Comparison of ENCODE assay signal across 8 cellular contexts in genomic region chrX:23668335-23668734, GRCh38. TPM values are rescaled to one million over a fixed set of nuclear protein-coding genes. Genes with fewer than 3 reads are reported as not detected.
DNase-seq lines count a peak whose midpoint lies in the region; ATAC-seq lines count a peak whose summit lies in the region.

No MANE protein-coding gene starts in this region.

- WGBS in GM23248 (ENCODE audit: low coverage in 1 of 2, low lambda C conversion rate in 2 of 2, missing lambda C conversion rate in 2 of 2), 2 experiments = 0 to 3% methylated on average over 3 of the region's 3 CpGs
- 0% methylated on average over 3 of the region's 3 CpGs for WGBS in right cardiac atrium

- no peak for DNase-seq in CD8-positive, alpha-beta memory T cell
- peak; percentile 29 for DNase-seq in GM23248
- no peak for DNase-seq in SK-N-MC (ENCODE audit: low read depth, low spot score)
- DNase-seq in right cardiac atrium = no peak
- no peak for DNase-seq in NCI-H1048 (lab: John Stamatoyannopoulos, UW)
- no peak for DNase-seq in anterior cingulate cortex (lab: John Stamatoyannopoulos, UW)
- no peak for DNase-seq in mucosa of gallbladder (ENCODE audit: low spot score)

- no peaks in the 10 kb centered on the region for H4K20me1 ChIP-seq in GM23248 (ENCODE audit: insufficient read depth)

- peak overlapping the region; percentile 93 for H3K9ac ChIP-seq in GM23248
- H3K9ac ChIP-seq in SK-N-MC (ENCODE audit: insufficient read length) = peak overlapping the region; percentile 90
- H3K9ac ChIP-seq in subcutaneous abdominal adipose tissue (ENCODE audit: low read length in 5 of 5) = no peak overlapping the region

- ATAC-seq in right cardiac atrium = no peak

- H3K27ac Mint-ChIP-seq in CD8-positive, alpha-beta memory T cell = peak overlapping the region in 6 of 8 donors; percentile 70 to 95 (median 90)

- intact Hi-C loops in right cardiac atrium (cut with DNase I) = no loop called here

- peak overlapping the region; percentile 89 for H3K4me2 ChIP-seq in GM23248 (ENCODE audit: unreplicated experiment)

- H3K27me3 ChIP-seq in CD8-positive, alpha-beta memory T cell (ENCODE audit: insufficient read depth, low read length, poor library complexity, severe bottlenecking) = no peaks in the 10 kb centered on the region
- H3K27me3 ChIP-seq in GM23248 (replicated peaks; ENCODE audit: insufficient read depth) = no peaks in the 10 kb centered on the region
- no peaks in the 10 kb centered on the region for H3K27me3 ChIP-seq in right cardiac atrium (ENCODE audit: control insufficient read depth, insufficient read depth)
- H3K27me3 ChIP-seq in subcutaneous abdominal adipose tissue (ENCODE audit: control insufficient read depth in 5 of 5, insufficient read depth in 4 of 5, low read length in 5 of 5) = peaks cover 0 to 3% (median 0%) of the 10 kb centered on the region in 5 donors

- peaks cover 0 to 22% (median 3%) of the 10 kb centered on the region in 3 donors for H3K36me3 Mint-ChIP-seq in CD8-positive, alpha-beta memory T cell

- H3K4me3 ChIP-seq in CD8-positive, alpha-beta memory T cell (ENCODE audit: low read length) = peak overlapping the region; percentile 68
- H3K4me3 ChIP-seq in GM23248 (peak overlapping the region; percentile 84), SK-N-MC (peak overlapping the region; percentile 86), right cardiac atrium (ENCODE audit: low read length) (peak overlapping the region; percentile 82), subcutaneous abdominal adipose tissue (ENCODE audit: low read depth in 1 of 5, low read length in 5 of 5) (peak overlapping the region; percentile 60 to 77 (median 75))

- H3K27ac ChIP-seq in CD8-positive, alpha-beta memory T cell (ENCODE audit: low read depth, low read length) = peak overlapping the region; percentile 61
- H3K27ac ChIP-seq in GM23248 = peak overlapping the region; percentile 72
- no peak overlapping the region for H3K27ac ChIP-seq in SK-N-MC
- no peak overlapping the region for H3K27ac ChIP-seq in right cardiac atrium (ENCODE audit: low read length)
- no peak overlapping the region for H3K27ac ChIP-seq in subcutaneous abdominal adipose tissue (ENCODE audit: low read depth, low read length)

- peaks cover 46% of the 10 kb centered on the region for H3K79me2 ChIP-seq in GM23248 (ENCODE audit: insufficient read depth)

- H3K4me1 Mint-ChIP-seq in CD8-positive, alpha-beta memory T cell = peaks cover 9 to 20% (median 16%) of the 10 kb centered on the region in 3 donors

- H3K36me3 ChIP-seq in CD8-positive, alpha-beta memory T cell (ENCODE audit: insufficient read depth, low read length) = no peaks in the 10 kb centered on the region
- peaks cover 9% of the 10 kb centered on the region; the same call in 1 of the 2 replicates for H3K36me3 ChIP-seq in GM23248 (ENCODE audit: low read depth)
- peaks cover 22% of the 10 kb centered on the region for H3K36me3 ChIP-seq in SK-N-MC (ENCODE audit: insufficient read depth, low read length)
- H3K36me3 ChIP-seq in subcutaneous abdominal adipose tissue (ENCODE audit: control insufficient read depth in 5 of 5, insufficient read depth in 5 of 5, low read length in 5 of 5) = no peaks in the 10 kb centered on the region

- peak overlapping the region; percentile 88 to 94 (median 91) for H3K4me3 Mint-ChIP-seq in CD8-positive, alpha-beta memory T cell

- H3K27me3 Mint-ChIP-seq in CD8-positive, alpha-beta memory T cell = peaks cover 0 to 1% of the 10 kb centered on the region in 2 donors

- no peaks in the 10 kb centered on the region for H3K9me3 ChIP-seq in CD8-positive, alpha-beta memory T cell (ENCODE audit: low read length)
- H3K9me3 ChIP-seq in GM23248 (ENCODE audit: low read depth) (no peaks in the 10 kb centered on the region), SK-N-MC (ENCODE audit: low read depth, low read length) (no peaks in the 10 kb centered on the region), right cardiac atrium (ENCODE audit: control insufficient read depth, low read length) (no peaks in the 10 kb centered on the region), subcutaneous abdominal adipose tissue (ENCODE audit: control insufficient read depth in 5 of 5, low read length in 5 of 5) (no peaks in the 10 kb centered on the region)

- CTCF ChIA-PET in CD8-positive, alpha-beta memory T cell (lab: Charles Lee) = no interaction called here

- 0 out of 2 replicates have a peak, but pooled peaks cover under 1% of the 10 kb centered on the region for H3F3A ChIP-seq in GM23248 (ENCODE audit: insufficient read depth)

- H3K9me2 ChIP-seq in GM23248 (ENCODE audit: insufficient read depth) = no peaks in the 10 kb centered on the region

- H3K9me3 Mint-ChIP-seq in CD8-positive, alpha-beta memory T cell = no peaks in the 10 kb centered on the region

- POLR2A ChIA-PET in CD8-positive, alpha-beta memory T cell (lab: Charles Lee) = interaction anchor here (1.1 to 1.5 kb wide), 2 partner anchors 115 to 357 kb away, joined by 3 to 8 read pairs; partner anchors contain the start of gene SAT1

- no peaks in the 10 kb centered on the region for H3K4me1 ChIP-seq in CD8-positive, alpha-beta memory T cell (ENCODE audit: insufficient read depth, low read length)
- peaks cover 8% of the 10 kb centered on the region for H3K4me1 ChIP-seq in GM23248 (ENCODE audit: insufficient read depth)
- H3K4me1 ChIP-seq in right cardiac atrium (ENCODE audit: control insufficient read depth, insufficient read depth, low read length) = no peaks in the 10 kb centered on the region
- peaks cover 0 to 17% (median 7%) of the 10 kb centered on the region in 5 donors for H3K4me1 ChIP-seq in subcutaneous abdominal adipose tissue (ENCODE audit: control insufficient read depth in 5 of 5, insufficient read depth in 5 of 5, low read length in 5 of 5)

- in situ Hi-C loops in GM23248 (cut with MboI) = no loop called here

- peak overlapping the region; percentile 73 for H2AFZ ChIP-seq in GM23248

RNA-seq across cellular contexts. Expression of gene PRDX4, which starts 1.0 kb away (rescaled TPM):
- 10 to 100 TPM; 59.5 to 61.4 TPM for total RNA-seq in CD8-positive, alpha-beta memory T cell
- 46.7 TPM for polyA plus RNA-seq in CD8-positive, alpha-beta memory T cell
- total RNA-seq in GM23248 (2014; rRNA removed; shearing (Covaris generic)) = 447 and 571 TPM in 2 replicates
- polyA plus RNA-seq in GM23248 (2016; fragmentation: Nextera tagmentation; extraction: Ambion mirVana) (679 and 696 TPM in 2 replicates), right cardiac atrium (88.4 TPM)
- total RNA-seq in right cardiac atrium (10 to 100 TPM; 71.9 to 83.6 (median 78.0) TPM), mucosa of gallbladder (77.5 TPM)

Comparison
In these comparisons a context has a peak if more than half of its experiments do, and no peak if none do; other contexts are left out.
1. H3K27ac ChIP-seq: peak in CD8-positive, alpha-beta memory T cell (single experiment) and GM23248 (single experiment); none in SK-N-MC (single experiment), right cardiac atrium (single experiment) and subcutaneous abdominal adipose tissue (single experiment).
2. H3K9ac ChIP-seq: peak in GM23248 (single experiment) and SK-N-MC (single experiment); none in subcutaneous abdominal adipose tissue (0 of 5).
3. Peak in every context shown above with its lines, with median percentiles within 50 percentile points of each other: H3K4me3 ChIP-seq.